ENCODE assay signal across 14 cellular contexts in genomic region chr3:180595536-180595935, GRCh38. TPM values are rescaled to one million over a fixed set of nuclear protein-coding genes. Genes with fewer than 3 reads are reported as not detected.
DNase-seq lines count a peak whose midpoint lies in the region; ATAC-seq, FAIRE-seq and TF ChIP-seq lines count a peak whose summit lies in the region.
"Had no signal": no experiment of that assay in that cellular context is flagged by ENCODE, and none has a peak within 500 bp of the region (broad histone marks: within the 10 kb centered on the region; RNA-seq: fewer than 3 reads in every experiment).

No MANE protein-coding gene starts in this region.

- no peak for DNase-seq in HFFc6
- DNase-seq in NCI-H82 (lab: John Stamatoyannopoulos, UW), result peak; percentile 91
- DNase-seq in WERI-Rb-1, result peak; percentile 53
- DNase-seq in pancreas, result no peak
- DNase-seq in brain microvascular endothelial cell, result no peak
- DNase-seq in left lung, result no peak
- DNase-seq: C1 segment of cervical spinal cord; Calu3; CD4-positive, alpha-beta memory T cell; DMS79; GDM1; H9 had no signal

- peak overlapping the region; percentile 22; the same call in 1 of the 2 replicates for H3K27ac Mint-ChIP-seq in HFFc6
- H3K27ac Mint-ChIP-seq: CD4-positive, alpha-beta memory T cell; H9 had no signal

- H3K4me3 Mint-ChIP-seq in HFFc6, result no peak overlapping the region
- H3K4me3 Mint-ChIP-seq: CD4-positive, alpha-beta memory T cell; H9 had no signal

- 26 to 41% methylated on average over 2 of the region's 2 CpGs for WGBS in pancreas, 2 donors

- H3K27me3 ChIP-seq in WERI-Rb-1 (ENCODE audit: insufficient read depth, low read depth, severe bottlenecking) (no peaks in the 10 kb centered on the region), pancreas (no peaks in the 10 kb centered on the region), brain microvascular endothelial cell (replicated peaks) (no peaks in the 10 kb centered on the region), left lung (peaks cover 0 to 35% of the 10 kb centered on the region in 2 donors)

- H3K4me3 ChIP-seq in WERI-Rb-1 (ENCODE audit: low read depth, low read length) (no peak overlapping the region; the same call in 1 of the 2 replicates), pancreas (no peak overlapping the region), brain microvascular endothelial cell (ENCODE audit: low read depth, low read length) (no peak overlapping the region), left lung (no peak overlapping the region)
- H3K4me3 ChIP-seq: GM12878 had no signal

- H3K9me3 ChIP-seq in WERI-Rb-1 (ENCODE audit: severe bottlenecking) (no peaks in the 10 kb centered on the region), pancreas (no peaks in the 10 kb centered on the region), left lung (no peaks in the 10 kb centered on the region)

- no peak for FAIRE-seq in pancreas (lab: Jason Lieb, UNC)
- FAIRE-seq: GM12878 had no signal

- H3K27ac ChIP-seq in WERI-Rb-1 (peak overlapping the region; percentile 25), pancreas (no peak overlapping the region), brain microvascular endothelial cell (no peak overlapping the region), left lung (no peak overlapping the region)

- no peaks in the 10 kb centered on the region for H3K36me3 Mint-ChIP-seq in HFFc6 (ENCODE audit: low read depth)
- H3K36me3 Mint-ChIP-seq: CD4-positive, alpha-beta memory T cell had no signal

- no peaks in the 10 kb centered on the region for H3K9me3 Mint-ChIP-seq in HFFc6
- H3K9me3 Mint-ChIP-seq: H9 had no signal

- ATAC-seq in pancreas, result peak in 3 of 4 donors; percentile 18 to 59 (median 27)
- ATAC-seq in activated CD4-positive, CD25-positive, alpha-beta regulatory T cell treated with anti-CD3 and anti-CD28 coated beads, Interleukin-2, amount 50 U/mL, for 24 hours, result no peak
- ATAC-seq in left lung, result no peak

- TF ChIP-seq CTCF in HFFc6 (IDR thresholded peaks at IDR 0.05) (no peak), WERI-Rb-1 (IDR thresholded peaks at IDR 0.05; ENCODE audit: low read depth, low read length) (no peak), pancreas (IDR thresholded peaks at IDR 0.05) (no peak), brain microvascular endothelial cell (IDR thresholded peaks at IDR 0.05; ENCODE audit: low read depth, low read length, missing control alignments) (no peak), left lung (IDR thresholded peaks at IDR 0.05) (no peak)

- peaks cover 19% of the 10 kb centered on the region for H3K4me1 Mint-ChIP-seq in HFFc6 (ENCODE audit: low read depth)
- H3K4me1 Mint-ChIP-seq: CD4-positive, alpha-beta memory T cell; H9 had no signal

- H3K36me3 ChIP-seq in WERI-Rb-1 (no peaks in the 10 kb centered on the region), pancreas (no peaks in the 10 kb centered on the region), brain microvascular endothelial cell (replicated peaks) (no peaks in the 10 kb centered on the region), left lung (no peaks in the 10 kb centered on the region)

- intact Hi-C loops in pancreas (cut with DNase I), result loop anchor here in 1 of 3 donors (10.0 kb wide), 1 partner anchor 671 kb away; no protein-coding TSS in a partner anchor
- intact Hi-C loops in left lung (cut with DNase I), result no loop called here

- in situ Hi-C loops in brain microvascular endothelial cell (cut with HindIII; ENCODE audit: low pct_ligation_motif_present, low sequenced_read_pairs), result no loop called here

- H3K27me3 Mint-ChIP-seq in HFFc6 (ENCODE audit: insufficient read depth), result no peaks in the 10 kb centered on the region

- H3K4me1 ChIP-seq in pancreas (peaks cover 0 to 3% (median 0%) of the 10 kb centered on the region in 3 donors), left lung (no peaks in the 10 kb centered on the region)

RNA-seq across cellular contexts. Expression of gene TTC14, which starts 6.4 kb away (rescaled TPM):
- 10 to 100 TPM; 25.5 to 30.4 (median 27.2) TPM for total RNA-seq in HFFc6 (2021; fragmentation: NEBNext Ultra II Directional; extraction: Animal tissue kit (Norgen Biotek cat#: 25700))
- total RNA-seq in pancreas, result 10 to 100 TPM; 18.1 to 40.1 (median 22.2) TPM
- polyA plus RNA-seq in pancreas, result 10 to 100 TPM; 12.3 to 24.7 TPM
- total RNA-seq in left lung, result 10 to 100 TPM; 39.5 to 44.4 TPM

Comparison
In these comparisons a context has a peak if more than half of its experiments do, and no peak if none do; other contexts are left out.
1. DNase-seq: peak in NCI-H82 (single experiment) and WERI-Rb-1 (single experiment); none in HFFc6 (single experiment), pancreas (0 of 6), brain microvascular endothelial cell (single experiment) and left lung (0 of 2).
2. ATAC-seq: peak in pancreas (3 of 4); none in activated CD4-positive, CD25-positive, alpha-beta regulatory T cell treated with anti-CD3 and anti-CD28 coated beads, Interleukin-2, amount 50 U/mL, for 24 hours (0 of 2) and left lung (single experiment).